Comparison of ENCODE assay signal across 6 cellular contexts in the genomic region with DNA sequence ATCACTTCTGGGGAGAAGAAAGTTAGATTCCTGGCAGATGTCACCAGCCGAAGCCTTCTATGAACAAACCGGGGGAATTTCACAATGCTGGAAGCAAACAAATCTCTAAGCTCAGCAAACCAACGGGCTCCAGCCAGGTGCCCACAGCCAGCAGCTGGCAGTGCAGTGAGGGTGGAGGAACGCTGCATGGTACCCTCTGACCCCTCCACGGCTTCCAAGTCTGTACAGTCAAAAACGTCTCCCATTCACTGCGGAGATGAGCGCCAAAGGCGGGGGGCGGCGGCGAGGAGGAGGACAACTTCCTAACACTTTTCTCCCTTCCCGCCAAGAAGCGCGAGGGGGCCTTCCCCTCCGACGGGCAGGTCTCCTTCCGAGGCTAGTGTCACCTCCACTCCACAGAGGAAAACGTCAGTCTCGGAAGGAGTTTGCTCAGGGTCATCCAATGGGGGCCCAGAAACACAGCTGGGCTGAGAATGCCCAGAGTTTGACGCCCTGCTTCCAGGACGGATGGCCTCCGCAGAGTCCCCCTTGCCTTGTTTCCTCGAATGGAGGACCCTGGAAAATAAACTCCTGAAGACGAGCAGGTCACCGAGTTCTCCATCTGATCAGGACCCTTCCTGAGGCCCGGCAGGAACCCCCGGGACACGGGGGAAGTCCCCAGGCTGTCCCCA.
DNase-seq lines count a peak whose midpoint lies in the region; ATAC-seq and TF ChIP-seq lines count a peak whose summit lies in the region.

No MANE protein-coding gene starts in this region.

- ATAC-seq in HG02884 (IDR thresholded peaks at IDR 0.05; ENCODE audit: unreplicated experiment) (no peak), GM19463 (IDR thresholded peaks at IDR 0.05; ENCODE audit: unreplicated experiment) (no peak)

- no peak for TF ChIP-seq CTCF in WI38 (IDR thresholded peaks at IDR 0.05; ENCODE audit: low read depth, low read length)

- peak; percentile 79 for DNase-seq in DMS 273 (lab: John Stamatoyannopoulos, UW; ENCODE audit: unreplicated experiment)
- DNase-seq in DMS 273 treated with DMSO at 0.1 percent for 48 hours (lab: John Stamatoyannopoulos, UW), result no peak
- DNase-seq in iris pigment epithelial cell (ENCODE audit: low read depth), result peak; percentile 70

- peak overlapping the region; percentile 84 for H3K4me3 ChIP-seq in WI38 (ENCODE audit: low read depth, low read length)
